ENCODE assay signal across 1 cellular context in genomic region chr2:226643550-226644275, GRCh38.
TF ChIP-seq lines count a peak whose summit lies in the region.

No MANE protein-coding gene starts in this region.

TF ChIP-seq in HCT116, 20 proteins besides CTCF, POLR2A, EP300 and RAD21 (continued from another document):
- no peak for TF ChIP-seq REST (IDR thresholded peaks at IDR 0.05; ENCODE audit: low read depth)
- TF ChIP-seq YY1 (IDR thresholded peaks at IDR 0.05; ENCODE audit: extremely low read depth, insufficient replicate concordance, low read depth, low read length) = no peak
- TF ChIP-seq JUND (IDR thresholded peaks at IDR 0.05) = no peak
- no peak for TF ChIP-seq TCF7L2 (IDR thresholded peaks at IDR 0.05; ENCODE audit: borderline replicate concordance, extremely low read depth, insufficient read depth, insufficient read length)
- TF ChIP-seq EGR1 (IDR thresholded peaks at IDR 0.05; ENCODE audit: low read depth) = no peak
- TF ChIP-seq EZH2phosphoT487 (IDR thresholded peaks at IDR 0.05; ENCODE audit: borderline replicate concordance) = no peak
- no peak for TF ChIP-seq POLR2AphosphoS5 (IDR thresholded peaks at IDR 0.05; ENCODE audit: low read depth, low read length)
- no peak for TF ChIP-seq ATF3 (IDR thresholded peaks at IDR 0.05)
